In the genomic region with DNA sequence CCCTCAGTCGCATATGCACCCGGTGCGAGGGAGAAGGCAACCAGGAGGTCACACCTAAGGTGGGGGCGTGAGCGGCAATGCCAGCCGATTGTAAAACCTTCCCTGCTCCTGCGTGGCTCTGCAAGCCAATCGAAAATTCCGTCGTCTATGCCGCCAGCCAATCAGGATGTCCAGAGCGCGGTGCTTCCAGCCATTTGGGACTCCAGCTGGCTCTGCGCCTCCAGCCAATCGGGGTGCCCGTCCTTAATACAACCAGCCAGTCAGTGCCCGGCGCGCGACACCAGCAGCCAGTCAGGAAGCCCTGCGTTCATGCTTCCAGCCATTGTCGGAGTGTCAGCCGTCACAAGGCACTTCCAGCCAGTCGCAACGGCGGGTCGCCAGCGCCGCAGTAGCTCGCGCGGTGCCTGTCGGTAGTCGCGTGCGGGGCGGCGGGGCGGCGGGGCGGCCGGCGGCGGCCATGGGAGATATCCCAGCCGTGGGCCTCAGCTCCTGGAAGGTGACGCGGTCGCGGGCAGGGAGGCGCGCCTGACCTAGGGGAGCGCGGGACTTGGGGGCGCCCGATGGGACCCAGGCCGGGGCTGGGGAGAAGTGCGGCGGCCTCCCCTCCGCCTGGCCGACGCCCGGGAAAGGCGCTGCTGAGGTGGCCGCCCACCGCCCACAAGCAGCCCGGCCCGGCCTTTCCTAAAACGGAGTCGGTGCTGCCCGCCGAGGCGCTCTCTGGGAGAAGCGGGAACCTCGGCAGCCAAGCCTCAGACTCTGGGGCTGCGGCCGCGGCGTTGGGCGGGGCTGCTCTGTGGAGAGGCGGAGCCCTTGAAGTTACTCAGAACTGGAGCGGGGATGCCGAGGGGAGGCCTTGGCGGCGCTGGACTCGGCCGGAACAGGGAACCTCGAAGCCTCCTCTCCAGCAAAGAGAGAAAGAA, we compare ENCODE assay signal across 1 cellular context.
TF ChIP-seq lines count a peak whose summit lies in the region.

AKR1E2 (plus strand) TSS at position 340 of the 920 bp plus-strand sequence; CDS start at position 458, 118 bp downstream.

TF ChIP-seq in K562, 482 proteins besides CTCF, POLR2A, EP300 and RAD21 (continued from another document and continues in another):
- TF ChIP-seq, protein P1, sequence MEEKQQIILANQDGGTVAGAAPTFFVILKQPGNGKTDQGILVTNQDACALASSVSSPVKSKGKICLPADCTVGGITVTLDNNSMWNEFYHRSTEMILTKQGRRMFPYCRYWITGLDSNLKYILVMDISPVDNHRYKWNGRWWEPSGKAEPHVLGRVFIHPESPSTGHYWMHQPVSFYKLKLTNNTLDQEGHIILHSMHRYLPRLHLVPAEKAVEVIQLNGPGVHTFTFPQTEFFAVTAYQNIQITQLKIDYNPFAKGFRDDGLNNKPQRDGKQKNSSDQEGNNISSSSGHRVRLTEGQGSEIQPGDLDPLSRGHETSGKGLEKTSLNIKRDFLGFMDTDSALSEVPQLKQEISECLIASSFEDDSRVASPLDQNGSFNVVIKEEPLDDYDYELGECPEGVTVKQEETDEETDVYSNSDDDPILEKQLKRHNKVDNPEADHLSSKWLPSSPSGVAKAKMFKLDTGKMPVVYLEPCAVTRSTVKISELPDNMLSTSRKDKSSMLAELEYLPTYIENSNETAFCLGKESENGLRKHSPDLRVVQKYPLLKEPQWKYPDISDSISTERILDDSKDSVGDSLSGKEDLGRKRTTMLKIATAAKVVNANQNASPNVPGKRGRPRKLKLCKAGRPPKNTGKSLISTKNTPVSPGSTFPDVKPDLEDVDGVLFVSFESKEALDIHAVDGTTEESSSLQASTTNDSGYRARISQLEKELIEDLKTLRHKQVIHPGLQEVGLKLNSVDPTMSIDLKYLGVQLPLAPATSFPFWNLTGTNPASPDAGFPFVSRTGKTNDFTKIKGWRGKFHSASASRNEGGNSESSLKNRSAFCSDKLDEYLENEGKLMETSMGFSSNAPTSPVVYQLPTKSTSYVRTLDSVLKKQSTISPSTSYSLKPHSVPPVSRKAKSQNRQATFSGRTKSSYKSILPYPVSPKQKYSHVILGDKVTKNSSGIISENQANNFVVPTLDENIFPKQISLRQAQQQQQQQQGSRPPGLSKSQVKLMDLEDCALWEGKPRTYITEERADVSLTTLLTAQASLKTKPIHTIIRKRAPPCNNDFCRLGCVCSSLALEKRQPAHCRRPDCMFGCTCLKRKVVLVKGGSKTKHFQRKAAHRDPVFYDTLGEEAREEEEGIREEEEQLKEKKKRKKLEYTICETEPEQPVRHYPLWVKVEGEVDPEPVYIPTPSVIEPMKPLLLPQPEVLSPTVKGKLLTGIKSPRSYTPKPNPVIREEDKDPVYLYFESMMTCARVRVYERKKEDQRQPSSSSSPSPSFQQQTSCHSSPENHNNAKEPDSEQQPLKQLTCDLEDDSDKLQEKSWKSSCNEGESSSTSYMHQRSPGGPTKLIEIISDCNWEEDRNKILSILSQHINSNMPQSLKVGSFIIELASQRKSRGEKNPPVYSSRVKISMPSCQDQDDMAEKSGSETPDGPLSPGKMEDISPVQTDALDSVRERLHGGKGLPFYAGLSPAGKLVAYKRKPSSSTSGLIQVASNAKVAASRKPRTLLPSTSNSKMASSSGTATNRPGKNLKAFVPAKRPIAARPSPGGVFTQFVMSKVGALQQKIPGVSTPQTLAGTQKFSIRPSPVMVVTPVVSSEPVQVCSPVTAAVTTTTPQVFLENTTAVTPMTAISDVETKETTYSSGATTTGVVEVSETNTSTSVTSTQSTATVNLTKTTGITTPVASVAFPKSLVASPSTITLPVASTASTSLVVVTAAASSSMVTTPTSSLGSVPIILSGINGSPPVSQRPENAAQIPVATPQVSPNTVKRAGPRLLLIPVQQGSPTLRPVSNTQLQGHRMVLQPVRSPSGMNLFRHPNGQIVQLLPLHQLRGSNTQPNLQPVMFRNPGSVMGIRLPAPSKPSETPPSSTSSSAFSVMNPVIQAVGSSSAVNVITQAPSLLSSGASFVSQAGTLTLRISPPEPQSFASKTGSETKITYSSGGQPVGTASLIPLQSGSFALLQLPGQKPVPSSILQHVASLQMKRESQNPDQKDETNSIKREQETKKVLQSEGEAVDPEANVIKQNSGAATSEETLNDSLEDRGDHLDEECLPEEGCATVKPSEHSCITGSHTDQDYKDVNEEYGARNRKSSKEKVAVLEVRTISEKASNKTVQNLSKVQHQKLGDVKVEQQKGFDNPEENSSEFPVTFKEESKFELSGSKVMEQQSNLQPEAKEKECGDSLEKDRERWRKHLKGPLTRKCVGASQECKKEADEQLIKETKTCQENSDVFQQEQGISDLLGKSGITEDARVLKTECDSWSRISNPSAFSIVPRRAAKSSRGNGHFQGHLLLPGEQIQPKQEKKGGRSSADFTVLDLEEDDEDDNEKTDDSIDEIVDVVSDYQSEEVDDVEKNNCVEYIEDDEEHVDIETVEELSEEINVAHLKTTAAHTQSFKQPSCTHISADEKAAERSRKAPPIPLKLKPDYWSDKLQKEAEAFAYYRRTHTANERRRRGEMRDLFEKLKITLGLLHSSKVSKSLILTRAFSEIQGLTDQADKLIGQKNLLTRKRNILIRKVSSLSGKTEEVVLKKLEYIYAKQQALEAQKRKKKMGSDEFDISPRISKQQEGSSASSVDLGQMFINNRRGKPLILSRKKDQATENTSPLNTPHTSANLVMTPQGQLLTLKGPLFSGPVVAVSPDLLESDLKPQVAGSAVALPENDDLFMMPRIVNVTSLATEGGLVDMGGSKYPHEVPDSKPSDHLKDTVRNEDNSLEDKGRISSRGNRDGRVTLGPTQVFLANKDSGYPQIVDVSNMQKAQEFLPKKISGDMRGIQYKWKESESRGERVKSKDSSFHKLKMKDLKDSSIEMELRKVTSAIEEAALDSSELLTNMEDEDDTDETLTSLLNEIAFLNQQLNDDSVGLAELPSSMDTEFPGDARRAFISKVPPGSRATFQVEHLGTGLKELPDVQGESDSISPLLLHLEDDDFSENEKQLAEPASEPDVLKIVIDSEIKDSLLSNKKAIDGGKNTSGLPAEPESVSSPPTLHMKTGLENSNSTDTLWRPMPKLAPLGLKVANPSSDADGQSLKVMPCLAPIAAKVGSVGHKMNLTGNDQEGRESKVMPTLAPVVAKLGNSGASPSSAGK (IDR thresholded peaks at IDR 0.05): peak; percentile 95
- TF ChIP-seq FOXK2 (conservative IDR thresholded peaks at IDR 0.05 in 1 of 2, IDR thresholded peaks at IDR 0.05 in 1 of 2; ENCODE audit: low read depth in 2 of 2) (no peak), ELK1 (CRISPR knock-in tag; IDR thresholded peaks at IDR 0.05) (no peak), NFE2 (IDR thresholded peaks at IDR 0.05; ENCODE audit: low read depth) (no peak), ZNF699 (CRISPR knock-in tag; IDR thresholded peaks at IDR 0.05; ENCODE audit: insufficient replicate concordance) (no peak), HDAC3 (IDR thresholded peaks at IDR 0.05; ENCODE audit: borderline replicate concordance, partially characterized antibody) (no peak), PTRF (tag; IDR thresholded peaks at IDR 0.05) (peak; percentile 67; the same call in 1 of the 2 replicates), NCOA2 (IDR thresholded peaks at IDR 0.05; ENCODE audit: partially characterized antibody in 2 of 2) (no peak), ZNF224 (CRISPR knock-in tag; IDR thresholded peaks at IDR 0.05) (no peak), ETS2 (tag; IDR thresholded peaks at IDR 0.05; ENCODE audit: borderline replicate concordance, poor library complexity, severe bottlenecking) (no peak), ADNP (tag; IDR thresholded peaks at IDR 0.05) (no peak), RFX1 (IDR thresholded peaks at IDR 0.05) (no peak), HMGXB4 (CRISPR knock-in tag; IDR thresholded peaks at IDR 0.05) (no peak), ZNF436 (CRISPR knock-in tag; IDR thresholded peaks at IDR 0.05) (no peak), HIVEP1 (CRISPR knock-in tag; IDR thresholded peaks at IDR 0.05) (no peak; the same call in 1 of the 2 replicates), THRB (CRISPR knock-in tag; conservative IDR thresholded peaks at IDR 0.05) (no peak), GATAD2B (IDR thresholded peaks at IDR 0.05; ENCODE audit: borderline replicate concordance) (no peak), SMARCA5 (IDR thresholded peaks at IDR 0.05) (no peak), CBX1 (IDR thresholded peaks at IDR 0.05; ENCODE audit: low read depth) (no peak; the same call in 1 of the 2 replicates), PCBP1 (IDR thresholded peaks at IDR 0.05; ENCODE audit: low read depth, low read length, poor library complexity, severe bottlenecking) (peak; percentile 7), ZNF146 (CRISPR knock-in tag; IDR thresholded peaks at IDR 0.05; ENCODE audit: unreplicated experiment) (no peak)
- TF ChIP-seq, protein P2, sequence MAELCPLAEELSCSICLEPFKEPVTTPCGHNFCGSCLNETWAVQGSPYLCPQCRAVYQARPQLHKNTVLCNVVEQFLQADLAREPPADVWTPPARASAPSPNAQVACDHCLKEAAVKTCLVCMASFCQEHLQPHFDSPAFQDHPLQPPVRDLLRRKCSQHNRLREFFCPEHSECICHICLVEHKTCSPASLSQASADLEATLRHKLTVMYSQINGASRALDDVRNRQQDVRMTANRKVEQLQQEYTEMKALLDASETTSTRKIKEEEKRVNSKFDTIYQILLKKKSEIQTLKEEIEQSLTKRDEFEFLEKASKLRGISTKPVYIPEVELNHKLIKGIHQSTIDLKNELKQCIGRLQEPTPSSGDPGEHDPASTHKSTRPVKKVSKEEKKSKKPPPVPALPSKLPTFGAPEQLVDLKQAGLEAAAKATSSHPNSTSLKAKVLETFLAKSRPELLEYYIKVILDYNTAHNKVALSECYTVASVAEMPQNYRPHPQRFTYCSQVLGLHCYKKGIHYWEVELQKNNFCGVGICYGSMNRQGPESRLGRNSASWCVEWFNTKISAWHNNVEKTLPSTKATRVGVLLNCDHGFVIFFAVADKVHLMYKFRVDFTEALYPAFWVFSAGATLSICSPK (IDR thresholded peaks at IDR 0.05; ENCODE audit: borderline replicate concordance): no peak
- TF ChIP-seq, protein P3, sequence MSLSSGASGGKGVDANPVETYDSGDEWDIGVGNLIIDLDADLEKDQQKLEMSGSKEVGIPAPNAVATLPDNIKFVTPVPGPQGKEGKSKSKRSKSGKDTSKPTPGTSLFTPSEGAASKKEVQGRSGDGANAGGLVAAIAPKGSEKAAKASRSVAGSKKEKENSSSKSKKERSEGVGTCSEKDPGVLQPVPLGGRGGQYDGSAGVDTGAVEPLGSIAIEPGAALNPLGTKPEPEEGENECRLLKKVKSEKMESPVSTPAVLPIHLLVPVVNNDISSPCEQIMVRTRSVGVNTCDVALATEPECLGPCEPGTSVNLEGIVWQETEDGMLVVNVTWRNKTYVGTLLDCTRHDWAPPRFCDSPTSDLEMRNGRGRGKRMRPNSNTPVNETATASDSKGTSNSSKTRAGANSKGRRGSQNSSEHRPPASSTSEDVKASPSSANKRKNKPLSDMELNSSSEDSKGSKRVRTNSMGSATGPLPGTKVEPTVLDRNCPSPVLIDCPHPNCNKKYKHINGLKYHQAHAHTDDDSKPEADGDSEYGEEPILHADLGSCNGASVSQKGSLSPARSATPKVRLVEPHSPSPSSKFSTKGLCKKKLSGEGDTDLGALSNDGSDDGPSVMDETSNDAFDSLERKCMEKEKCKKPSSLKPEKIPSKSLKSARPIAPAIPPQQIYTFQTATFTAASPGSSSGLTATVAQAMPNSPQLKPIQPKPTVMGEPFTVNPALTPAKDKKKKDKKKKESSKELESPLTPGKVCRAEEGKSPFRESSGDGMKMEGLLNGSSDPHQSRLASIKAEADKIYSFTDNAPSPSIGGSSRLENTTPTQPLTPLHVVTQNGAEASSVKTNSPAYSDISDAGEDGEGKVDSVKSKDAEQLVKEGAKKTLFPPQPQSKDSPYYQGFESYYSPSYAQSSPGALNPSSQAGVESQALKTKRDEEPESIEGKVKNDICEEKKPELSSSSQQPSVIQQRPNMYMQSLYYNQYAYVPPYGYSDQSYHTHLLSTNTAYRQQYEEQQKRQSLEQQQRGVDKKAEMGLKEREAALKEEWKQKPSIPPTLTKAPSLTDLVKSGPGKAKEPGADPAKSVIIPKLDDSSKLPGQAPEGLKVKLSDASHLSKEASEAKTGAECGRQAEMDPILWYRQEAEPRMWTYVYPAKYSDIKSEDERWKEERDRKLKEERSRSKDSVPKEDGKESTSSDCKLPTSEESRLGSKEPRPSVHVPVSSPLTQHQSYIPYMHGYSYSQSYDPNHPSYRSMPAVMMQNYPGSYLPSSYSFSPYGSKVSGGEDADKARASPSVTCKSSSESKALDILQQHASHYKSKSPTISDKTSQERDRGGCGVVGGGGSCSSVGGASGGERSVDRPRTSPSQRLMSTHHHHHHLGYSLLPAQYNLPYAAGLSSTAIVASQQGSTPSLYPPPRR (CRISPR knock-in tag; IDR thresholded peaks at IDR 0.05; ENCODE audit: borderline replicate concordance): no peak
